ENCODE assay signal across 11 cellular contexts in the genomic region with DNA sequence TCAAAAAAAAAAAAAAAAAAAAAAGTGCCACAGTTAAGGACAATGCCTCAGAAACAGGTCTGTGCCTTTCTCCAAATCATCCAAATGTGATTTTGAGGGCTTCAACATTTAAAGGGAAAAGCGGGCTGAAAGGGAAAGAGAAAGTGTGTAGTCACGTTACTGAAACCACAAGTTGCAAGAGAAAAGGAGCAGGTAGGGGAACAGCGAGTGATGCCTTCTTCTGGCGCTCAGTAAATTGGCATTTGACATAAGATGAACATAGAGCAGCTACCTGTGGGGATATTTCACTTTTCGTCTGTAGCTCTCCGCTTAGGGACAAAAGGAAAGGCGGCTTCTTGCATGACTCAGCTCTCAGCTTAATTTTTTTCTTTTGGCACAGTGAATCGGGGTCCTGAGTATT. TPM values are rescaled to one million over a fixed set of nuclear protein-coding genes. Genes with fewer than 3 reads are reported as not detected.
A peak's percentile ranks its signal among the peaks of the same experiment; 100 is the strongest.
DNase-seq lines count a peak whose midpoint lies in the region; ATAC-seq and TF ChIP-seq lines count a peak whose summit lies in the region.
"Had no signal": no experiment of that assay in that cellular context is flagged by ENCODE, and none has a peak within 500 bp of the region (broad histone marks: within the 10 kb centered on the region; RNA-seq: fewer than 3 reads in every experiment).

No MANE protein-coding gene starts in this region.

- H3K4me1 Mint-ChIP-seq in activated CD8-positive, alpha-beta memory T cell treated with anti-CD3 and anti-CD28 coated beads, Interleukin-2, amount 10 ng/mL, durations not matched to agents 7 days and 5 days = peaks cover 43% of the 10 kb centered on the region
- peaks cover 43% of the 10 kb centered on the region for H3K4me1 Mint-ChIP-seq in activated CD8-positive, alpha-beta T cell treated with anti-CD3 and anti-CD28 coated beads for 36 hours (ENCODE audit: low read depth)
- peaks cover 17 to 23% of the 10 kb centered on the region in 2 donors for H3K4me1 Mint-ChIP-seq in natural killer cell treated with Interleukin-12 subunit alpha and Interleukin-12 subunit beta and Interleukin-15 and Interleukin-18, amount 100 ng/mL, for 72 hours (ENCODE audit: low read depth in 2 of 2)

- H3K4me3 ChIP-seq in HEK293 (ENCODE audit: low read depth, low read length) = no peak overlapping the region

- TF ChIP-seq CTCF in HEK293 (tag by site-specific recombination; IDR thresholded peaks at IDR 0.05) = no peak
- TF ChIP-seq CTCF in activated CD8-positive, alpha-beta T cell treated with anti-CD3 and anti-CD28 coated beads for 36 hours (IDR thresholded peaks at IDR 0.05) = no peak

- no peak overlapping the region for H3K27ac ChIP-seq in HEK293 (ENCODE audit: extremely low read depth, low read depth, low read length)
- H3K27ac ChIP-seq: stomach had no signal

- POLR2A ChIA-PET in HEK293 (lab: Yijun Ruan, JAX) = no interaction called here
- POLR2A ChIA-PET in activated CD8-positive, alpha-beta T cell treated with anti-CD3 and anti-CD28 coated beads for 36 hours (lab: Charles Lee) = interaction anchor here (0.7 to 2.1 kb wide), 4 partner anchors 11 to 38 kb away, joined by 3 to 11 read pairs (median 4); partner anchors contain the start of genes CKLF and CMTM3

- peak overlapping the region; percentile 75 for H3K27ac Mint-ChIP-seq in activated CD8-positive, alpha-beta memory T cell treated with anti-CD3 and anti-CD28 coated beads, Interleukin-2, amount 10 ng/mL, durations not matched to agents 7 days and 5 days
- peak overlapping the region; percentile 34 for H3K27ac Mint-ChIP-seq in activated CD8-positive, alpha-beta T cell treated with anti-CD3 and anti-CD28 coated beads for 36 hours
- peak overlapping the region in 1 of 2 donors; percentile 26 for H3K27ac Mint-ChIP-seq in natural killer cell treated with Interleukin-12 subunit alpha and Interleukin-12 subunit beta and Interleukin-15 and Interleukin-18, amount 100 ng/mL, for 72 hours

- H3K9me3 Mint-ChIP-seq in activated CD8-positive, alpha-beta memory T cell treated with anti-CD3 and anti-CD28 coated beads, Interleukin-2, amount 10 ng/mL, durations not matched to agents 7 days and 5 days (ENCODE audit: low read depth) = no peaks in the 10 kb centered on the region
- H3K9me3 Mint-ChIP-seq in activated CD8-positive, alpha-beta T cell treated with anti-CD3 and anti-CD28 coated beads for 36 hours = no peaks in the 10 kb centered on the region
- no peaks in the 10 kb centered on the region for H3K9me3 Mint-ChIP-seq in natural killer cell treated with Interleukin-12 subunit alpha and Interleukin-12 subunit beta and Interleukin-15 and Interleukin-18, amount 100 ng/mL, for 72 hours

- ATAC-seq in activated CD8-positive, alpha-beta memory T cell treated with anti-CD3 and anti-CD28 coated beads, Interleukin-2, amount 10 ng/mL, durations not matched to agents 7 days and 5 days = peak; percentile 52
- peak; percentile 51 for ATAC-seq in activated CD8-positive, alpha-beta T cell treated with anti-CD3 and anti-CD28 coated beads for 36 hours
- ATAC-seq in natural killer cell treated with Interleukin-12 subunit alpha and Interleukin-12 subunit beta and Interleukin-15 and Interleukin-18, amount 100 ng/mL, for 72 hours = no peak
- no peak for ATAC-seq in GM21528 (IDR thresholded peaks at IDR 0.05; ENCODE audit: low FRiP score, unreplicated experiment)
- ATAC-seq in GM18511 (IDR thresholded peaks at IDR 0.05; ENCODE audit: unreplicated experiment) = no peak

- no peaks in the 10 kb centered on the region for H3K9me3 ChIP-seq in HEK293 (ENCODE audit: control insufficient read depth, insufficient read depth, low read depth, low read length)

- peaks cover 4% of the 10 kb centered on the region for H3K27me3 Mint-ChIP-seq in activated CD8-positive, alpha-beta memory T cell treated with anti-CD3 and anti-CD28 coated beads, Interleukin-2, amount 10 ng/mL, durations not matched to agents 7 days and 5 days
- no peaks in the 10 kb centered on the region for H3K27me3 Mint-ChIP-seq in activated CD8-positive, alpha-beta T cell treated with anti-CD3 and anti-CD28 coated beads for 36 hours
- H3K27me3 Mint-ChIP-seq in natural killer cell treated with Interleukin-12 subunit alpha and Interleukin-12 subunit beta and Interleukin-15 and Interleukin-18, amount 100 ng/mL, for 72 hours = no peaks in the 10 kb centered on the region

- H3K4me1 ChIP-seq in HEK293 (ENCODE audit: control insufficient read depth, insufficient read depth, low read length) = no peaks in the 10 kb centered on the region

- H3K36me3 Mint-ChIP-seq in activated CD8-positive, alpha-beta memory T cell treated with anti-CD3 and anti-CD28 coated beads, Interleukin-2, amount 10 ng/mL, durations not matched to agents 7 days and 5 days = no peaks in the 10 kb centered on the region
- H3K36me3 Mint-ChIP-seq in activated CD8-positive, alpha-beta T cell treated with anti-CD3 and anti-CD28 coated beads for 36 hours (ENCODE audit: low read depth) = no peaks in the 10 kb centered on the region
- no peaks in the 10 kb centered on the region for H3K36me3 Mint-ChIP-seq in natural killer cell treated with Interleukin-12 subunit alpha and Interleukin-12 subunit beta and Interleukin-15 and Interleukin-18, amount 100 ng/mL, for 72 hours

- peak overlapping the region; percentile 73 for H3K4me3 Mint-ChIP-seq in activated CD8-positive, alpha-beta memory T cell treated with anti-CD3 and anti-CD28 coated beads, Interleukin-2, amount 10 ng/mL, durations not matched to agents 7 days and 5 days
- peak overlapping the region; percentile 69 for H3K4me3 Mint-ChIP-seq in activated CD8-positive, alpha-beta T cell treated with anti-CD3 and anti-CD28 coated beads for 36 hours
- H3K4me3 Mint-ChIP-seq in natural killer cell treated with Interleukin-12 subunit alpha and Interleukin-12 subunit beta and Interleukin-15 and Interleukin-18, amount 100 ng/mL, for 72 hours = peak overlapping the region; percentile 46

- no peak for DNase-seq in activated CD8-positive, alpha-beta memory T cell treated with anti-CD3 and anti-CD28 coated beads, Interleukin-2, amount 10 ng/mL, durations not matched to agents 7 days and 5 days
- no peak for DNase-seq in activated CD8-positive, alpha-beta memory T cell treated with anti-CD3 and anti-CD28 coated beads, Interleukin-2, amount 50 U/mL, for 4 hours
- peak; percentile 30 for DNase-seq in activated CD8-positive, alpha-beta T cell treated with anti-CD3 and anti-CD28 coated beads for 36 hours
- DNase-seq in natural killer cell treated with Interleukin-12 subunit alpha and Interleukin-12 subunit beta and Interleukin-15 and Interleukin-18, amount 100 ng/mL, for 72 hours (ENCODE audit: low spot score) = no peak
- no peak for DNase-seq in Ammon's horn (ENCODE audit: low spot score)
- DNase-seq: kidney, NCI-H69, stomach had no signal

- intact Hi-C loops in activated CD8-positive, alpha-beta T cell treated with anti-CD3 and anti-CD28 coated beads for 36 hours (cut with micrococcal nuclease) = no loop called here

- H3K36me3 ChIP-seq in HEK293 (ENCODE audit: control insufficient read depth in 2 of 2, insufficient read depth in 1 of 2, low read length in 2 of 2) = no peaks in the 10 kb centered on the region

- CTCF ChIA-PET in activated CD8-positive, alpha-beta memory T cell treated with anti-CD3 and anti-CD28 coated beads, Interleukin-2, amount 10 ng/mL, durations not matched to agents 7 days and 5 days (lab: Charles Lee) = interaction anchor here (0.7 to 3.1 kb wide), 29 partner anchors 8 to 283 kb away, joined by 3 to 63 read pairs (median 7); partner anchors contain the start of genes CKLF, CMTM1, CMTM3 and DYNC1LI2
- CTCF ChIA-PET in HEK293 (lab: Yijun Ruan, JAX) = interaction anchor here (0.6 to 1.8 kb wide), 5 partner anchors 9 to 128 kb away, joined by 3 to 7 read pairs (median 4); no protein-coding TSS in a partner anchor
- CTCF ChIA-PET in activated CD8-positive, alpha-beta T cell treated with anti-CD3 and anti-CD28 coated beads for 36 hours (lab: Charles Lee) = interaction anchor here (0.8 to 3.1 kb wide), 17 partner anchors 9 to 185 kb away, joined by 3 to 29 read pairs (median 5); partner anchors contain the start of genes CMTM1 and CMTM2

TF ChIP-seq in HEK293, 187 proteins besides CTCF, POLR2A, EP300 and RAD21 (continues in another document):
- TF ChIP-seq ZFP37 (tag by site-specific recombination; IDR thresholded peaks at IDR 0.05) (no peak), GLI2 (tag by site-specific recombination; IDR thresholded peaks at IDR 0.05; ENCODE audit: borderline replicate concordance, low read depth) (no peak), ZFHX2 (tag by site-specific recombination; conservative IDR thresholded peaks at IDR 0.05) (no peak)

RNA-seq across cellular contexts. Expression of gene CMTM2, which starts 11.1 kb away (rescaled TPM):
- 1 to 10 TPM; 1.1 to 1.6 TPM for total RNA-seq in activated CD8-positive, alpha-beta memory T cell treated with anti-CD3 and anti-CD28 coated beads, Interleukin-2, amount 10 ng/mL, durations not matched to agents 7 days and 5 days
- under 1 TPM in 1 of 2 experiments, not detected in 1; 0.29 TPM for total RNA-seq in activated CD8-positive, alpha-beta T cell treated with anti-CD3 and anti-CD28 coated beads for 36 hours
- under 1 TPM; 0.45 to 0.67 TPM for total RNA-seq in natural killer cell treated with Interleukin-12 subunit alpha and Interleukin-12 subunit beta and Interleukin-15 and Interleukin-18, amount 100 ng/mL, for 72 hours
- total RNA-seq: stomach had no signal

RNA-seq across cellular contexts. Expression of gene CMTM3, which starts 14.2 kb away (rescaled TPM):
- 10 to 100 TPM; 85.0 to 90.3 TPM for total RNA-seq in activated CD8-positive, alpha-beta memory T cell treated with anti-CD3 and anti-CD28 coated beads, Interleukin-2, amount 10 ng/mL, durations not matched to agents 7 days and 5 days
- total RNA-seq in activated CD8-positive, alpha-beta T cell treated with anti-CD3 and anti-CD28 coated beads for 36 hours = 10 to 100 TPM; 48.0 to 49.4 TPM
- 10 to 100 TPM; 43.8 to 49.7 TPM for total RNA-seq in natural killer cell treated with Interleukin-12 subunit alpha and Interleukin-12 subunit beta and Interleukin-15 and Interleukin-18, amount 100 ng/mL, for 72 hours

RNA-seq across cellular contexts. Expression of gene CMTM1, which starts 24.1 kb away (rescaled TPM):
- 10 to 100 TPM; 21.1 to 21.4 TPM for total RNA-seq in activated CD8-positive, alpha-beta memory T cell treated with anti-CD3 and anti-CD28 coated beads, Interleukin-2, amount 10 ng/mL, durations not matched to agents 7 days and 5 days
- 1 to 10 TPM; 5.4 to 6.2 TPM for total RNA-seq in activated CD8-positive, alpha-beta T cell treated with anti-CD3 and anti-CD28 coated beads for 36 hours
- 10 to 100 TPM in 1 of 2 donors, 1 to 10 TPM in 1; 7.2 to 11.6 TPM for total RNA-seq in natural killer cell treated with Interleukin-12 subunit alpha and Interleukin-12 subunit beta and Interleukin-15 and Interleukin-18, amount 100 ng/mL, for 72 hours
- total RNA-seq: stomach had no signal

RNA-seq across cellular contexts. Expression of gene CKLF, which starts 37.9 kb away (rescaled TPM):
- 100 to 1,000 TPM; 199 to 220 TPM for total RNA-seq in activated CD8-positive, alpha-beta memory T cell treated with anti-CD3 and anti-CD28 coated beads, Interleukin-2, amount 10 ng/mL, durations not matched to agents 7 days and 5 days
- 10 to 100 TPM; 99.0 to 99.7 TPM for total RNA-seq in activated CD8-positive, alpha-beta T cell treated with anti-CD3 and anti-CD28 coated beads for 36 hours
- total RNA-seq in natural killer cell treated with Interleukin-12 subunit alpha and Interleukin-12 subunit beta and Interleukin-15 and Interleukin-18, amount 100 ng/mL, for 72 hours = 10 to 100 TPM; 71.2 to 78.6 TPM

RNA-seq across cellular contexts. Expression of gene TK2, which starts 40.4 kb away (rescaled TPM):
- total RNA-seq in activated CD8-positive, alpha-beta memory T cell treated with anti-CD3 and anti-CD28 coated beads, Interleukin-2, amount 10 ng/mL, durations not matched to agents 7 days and 5 days = 10 to 100 TPM in 1 of 2 experiments, 1 to 10 TPM in 1; 8.5 to 10.8 TPM
- total RNA-seq in activated CD8-positive, alpha-beta T cell treated with anti-CD3 and anti-CD28 coated beads for 36 hours = 1 to 10 TPM; 3.2 to 4.4 TPM
- total RNA-seq in natural killer cell treated with Interleukin-12 subunit alpha and Interleukin-12 subunit beta and Interleukin-15 and Interleukin-18, amount 100 ng/mL, for 72 hours = 1 to 10 TPM; 5.9 to 6.3 TPM

Comparison
In these comparisons a context has a peak if more than half of its experiments do, and no peak if none do; other contexts are left out.
1. ATAC-seq: peak in activated CD8-positive, alpha-beta memory T cell treated with anti-CD3 and anti-CD28 coated beads, Interleukin-2, amount 10 ng/mL, durations not matched to agents 7 days and 5 days (single experiment) and activated CD8-positive, alpha-beta T cell treated with anti-CD3 and anti-CD28 coated beads for 36 hours (single experiment); none in natural killer cell treated with Interleukin-12 subunit alpha and Interleukin-12 subunit beta and Interleukin-15 and Interleukin-18, amount 100 ng/mL, for 72 hours (0 of 2), GM21528 (single experiment) and GM18511 (single experiment).
2. Peak in every context shown above with its lines, with median percentiles within 50 percentile points of each other: H3K4me3 Mint-ChIP-seq.